In the genomic region with DNA sequence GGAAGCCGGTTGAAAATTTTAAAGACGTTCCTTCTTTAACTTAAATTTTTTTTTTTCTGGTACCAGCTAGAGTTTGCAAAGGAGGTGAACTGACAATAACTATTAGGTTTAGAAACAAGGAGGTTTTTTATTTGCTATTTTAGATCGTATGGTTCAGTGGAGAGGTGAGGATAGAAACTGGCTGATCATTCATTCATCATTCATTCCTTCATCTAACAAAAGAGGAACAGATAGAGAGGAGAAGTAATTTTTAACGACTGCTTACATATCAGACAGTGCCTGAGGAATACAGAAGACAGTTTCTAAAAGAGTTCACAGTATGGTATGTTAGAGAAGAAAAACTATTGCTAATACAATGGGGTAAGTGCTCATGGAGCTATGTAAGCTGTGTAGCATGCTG, we compare ENCODE assay signal across 25 cellular contexts.
"Had no signal": no experiment of that assay in that cellular context is flagged by ENCODE, and none has a peak within 500 bp of the region (broad histone marks: within the 10 kb centered on the region; RNA-seq: fewer than 3 reads in every experiment).

No MANE protein-coding gene starts in this region.

- H3K36me3 ChIP-seq: left lung, ovary, right atrium auricular region, uterus had no signal

- H3K9me3 ChIP-seq: left lung, ovary, right atrium auricular region, right lobe of liver, tibial nerve, uterus had no signal

- H3K27me3 ChIP-seq: left lung, ovary, right atrium auricular region, right lobe of liver, tibial nerve, uterus had no signal

- H3K27ac ChIP-seq: left lung, ovary, right atrium auricular region, right lobe of liver, tibial nerve, uterus had no signal

- H3K4me1 ChIP-seq: left lung, right lobe of liver, uterus had no signal

- H3K4me3 ChIP-seq: left lung, lung, ovary, right atrium auricular region, right lobe of liver, smooth muscle cell, tibial nerve, uterus had no signal

- ATAC-seq: left colon; left lung; natural killer cell; right lobe of liver; stimulated activated memory B cell treated with anti-CD40 and anti-IgM and Interleukin-4, amounts not matched to agents 10 μg/mL and 1 μg/mL and 100 μg/mL, for 72 hours; stimulated activated naive CD8-positive, alpha-beta T cell treated with anti-CD3 and anti-CD28 coated beads, Interleukin-15, amount 100 ng/mL, for 72 hours had no signal

- H3K4me2 ChIP-seq: smooth muscle cell had no signal

- FAIRE-seq: islet of Langerhans, kidney had no signal

- DNase-seq: hypothalamus; immature natural killer cell; kidney; left colon; left lung; mesendoderm; naive B cell; natural killer cell; nephron progenitor cell; ovary; right lobe of liver; stimulated activated CD4-positive, alpha-beta T cell treated with anti-CD3 and anti-CD28 coated beads, Interleukin-1b, Interleukin-23, amount 100 ng/mL, for 48 hours; stimulated activated CD4-positive, alpha-beta T cell treated with anti-CD3 and anti-CD28 coated beads, Interleukin-2, amount 100 ng/mL, for 48 hours; stimulated activated CD4-positive, alpha-beta T cell treated with anti-CD3 and anti-CD28 coated beads, Interleukin-4, amount 100 ng/mL, for 4 hours; stimulated activated CD8-positive, alpha-beta memory T cell treated with anti-CD3 and anti-CD28 coated beads, Interleukin-4, amount 100 ng/mL, for 48 hours; stimulated activated naive CD4-positive, alpha-beta T cell treated with Interleukin-2 at 50 U/mL for 16 hours; stimulated activated naive CD8-positive, alpha-beta T cell treated with anti-CD3 and anti-CD28 coated beads, Interleukin-15, amount 100 ng/mL, for 72 hours; substantia nigra; uterus had no signal
